In genomic region chr17:66494023-66494803, GRCh38 we compare ENCODE assay signal across 8 cellular contexts.
A peak's percentile ranks its signal among the peaks of the same experiment; 100 is the strongest.
DNase-seq lines count a peak whose midpoint lies in the region; ATAC-seq and TF ChIP-seq lines count a peak whose summit lies in the region.

No MANE protein-coding gene starts in this region.

- peaks cover 19 to 21% of the 10 kb centered on the region in 2 donors for H3K36me3 Mint-ChIP-seq in CD14-positive monocyte
- peaks cover 27% of the 10 kb centered on the region for H3K36me3 Mint-ChIP-seq in activated CD4-positive, alpha-beta T cell treated with anti-CD3 and anti-CD28 coated beads, Interleukin-2, amount 10 ng/mL, durations not matched to agents 7 days and 5 days (ENCODE audit: low read depth)

- TF ChIP-seq CTCF in CD14-positive monocyte (IDR thresholded peaks at IDR 0.05) = no peak

- CTCF ChIA-PET in activated CD4-positive, alpha-beta T cell treated with anti-CD3 and anti-CD28 coated beads, Interleukin-2, amount 10 ng/mL, durations not matched to agents 7 days and 5 days (lab: Charles Lee) = no interaction called here

- H3K27me3 Mint-ChIP-seq in CD14-positive monocyte (ENCODE audit: low read depth in 3 of 3) = no peaks in the 10 kb centered on the region
- no peaks in the 10 kb centered on the region for H3K27me3 Mint-ChIP-seq in activated CD4-positive, alpha-beta T cell treated with anti-CD3 and anti-CD28 coated beads, Interleukin-2, amount 10 ng/mL, durations not matched to agents 7 days and 5 days

- POLR2A ChIA-PET in activated CD4-positive, alpha-beta T cell treated with anti-CD3 and anti-CD28 coated beads, Interleukin-2, amount 10 ng/mL, durations not matched to agents 7 days and 5 days (lab: Charles Lee) = no interaction called here

- peaks cover 0 to 4% (median 0%) of the 10 kb centered on the region in 7 donors for H3K9me3 Mint-ChIP-seq in CD14-positive monocyte
- H3K9me3 Mint-ChIP-seq in activated CD4-positive, alpha-beta T cell treated with anti-CD3 and anti-CD28 coated beads, Interleukin-2, amount 10 ng/mL, durations not matched to agents 7 days and 5 days = no peaks in the 10 kb centered on the region

- H3K4me3 Mint-ChIP-seq in CD14-positive monocyte = no peak overlapping the region
- H3K4me3 Mint-ChIP-seq in activated CD4-positive, alpha-beta T cell treated with anti-CD3 and anti-CD28 coated beads, Interleukin-2, amount 10 ng/mL, durations not matched to agents 7 days and 5 days = no peak overlapping the region

- no peak for ATAC-seq in HG03565 (IDR thresholded peaks at IDR 0.05; ENCODE audit: unreplicated experiment)

- H3K4me1 Mint-ChIP-seq in CD14-positive monocyte = peaks cover 31% of the 10 kb centered on the region
- peaks cover 33% of the 10 kb centered on the region for H3K4me1 Mint-ChIP-seq in activated CD4-positive, alpha-beta T cell treated with anti-CD3 and anti-CD28 coated beads, Interleukin-2, amount 10 ng/mL, durations not matched to agents 7 days and 5 days

- intact Hi-C loops in CD14-positive monocyte (cut with micrococcal nuclease) = no loop called here

- DNase-seq in CD14-positive monocyte (ENCODE audit: low spot score) (no peak), HUDEP-2 (lab: John Stamatoyannopoulos, UW; ENCODE audit: unreplicated experiment in 76 of 76) (peak in 39 of 76 experiments; percentile 2 to 72 (median 38)), iris pigment epithelial cell (ENCODE audit: low read depth) (peak; percentile 93), COR-L47 (lab: John Stamatoyannopoulos, UW) (no peak), NCI-H526 (lab: John Stamatoyannopoulos, UW) (no peak), NCI-H1105 treated with DMSO at 0.1 percent for 48 hours (lab: John Stamatoyannopoulos, UW) (no peak)
- no peak for DNase-seq in activated CD4-positive, alpha-beta T cell treated with anti-CD3 and anti-CD28 coated beads, Interleukin-2, amount 10 ng/mL, durations not matched to agents 7 days and 5 days

- H3K27ac Mint-ChIP-seq in CD14-positive monocyte = peak overlapping the region in 5 of 7 donors; percentile 1 to 69 (median 51)
- peak overlapping the region; percentile 15 for H3K27ac Mint-ChIP-seq in activated CD4-positive, alpha-beta T cell treated with anti-CD3 and anti-CD28 coated beads, Interleukin-2, amount 10 ng/mL, durations not matched to agents 7 days and 5 days

Comparison
In these comparisons a context has a peak if more than half of its experiments do, and no peak if none do; other contexts are left out.
1. DNase-seq: peak in HUDEP-2 (39 of 76) and iris pigment epithelial cell (single experiment); none in CD14-positive monocyte (single experiment), activated CD4-positive, alpha-beta T cell treated with anti-CD3 and anti-CD28 coated beads, Interleukin-2, amount 10 ng/mL, durations not matched to agents 7 days and 5 days (single experiment), COR-L47 (single experiment), NCI-H526 (0 of 2) and NCI-H1105 treated with DMSO at 0.1 percent for 48 hours (single experiment).